10 cellular contexts compared by ENCODE assay signal in genomic region chr6:15363523-15364400, GRCh38.
DNase-seq lines count a peak whose midpoint lies in the region; ATAC-seq, FAIRE-seq and TF ChIP-seq lines count a peak whose summit lies in the region.
"Had no signal": no experiment of that assay in that cellular context is flagged by ENCODE, and none has a peak within 500 bp of the region (broad histone marks: within the 10 kb centered on the region; RNA-seq: fewer than 3 reads in every experiment).

No MANE protein-coding gene starts in this region.

- H3K4me3 ChIP-seq in epithelial cell of proximal tubule (ENCODE audit: low read depth, low read length): no peak overlapping the region
- no peak overlapping the region for H3K4me3 ChIP-seq in vagina

- no peak for TF ChIP-seq POLR2A in vagina (IDR thresholded peaks at IDR 0.05)

- no peaks in the 10 kb centered on the region for H3K36me3 Mint-ChIP-seq in Calu3 (ENCODE audit: insufficient read depth, unreplicated experiment)
- peaks cover 12% of the 10 kb centered on the region for H3K36me3 Mint-ChIP-seq in activated T-helper 1 cell treated with anti-CD3 and anti-CD28 coated beads, Interleukin-12 subunit alpha, Interleukin-12 subunit beta, Interleukin-2, Interleukin-4 antibody, amounts not matched to agents 30 ng/mL and 10 ng/mL and 1 ng/mL, durations not matched to agents 14 hours and 24 hours and 36 hours (ENCODE audit: low read depth)

- no peak overlapping the region for H3K4me3 Mint-ChIP-seq in Calu3 (ENCODE audit: low read depth, unreplicated experiment)
- H3K4me3 Mint-ChIP-seq in activated T-helper 1 cell treated with anti-CD3 and anti-CD28 coated beads, Interleukin-12 subunit alpha, Interleukin-12 subunit beta, Interleukin-2, Interleukin-4 antibody, amounts not matched to agents 30 ng/mL and 10 ng/mL and 1 ng/mL, durations not matched to agents 14 hours and 24 hours and 36 hours: no peak overlapping the region

- peaks cover 29% of the 10 kb centered on the region for H3K4me1 Mint-ChIP-seq in Calu3 (ENCODE audit: low read depth, unreplicated experiment)
- peaks cover 46% of the 10 kb centered on the region for H3K4me1 Mint-ChIP-seq in activated T-helper 1 cell treated with anti-CD3 and anti-CD28 coated beads, Interleukin-12 subunit alpha, Interleukin-12 subunit beta, Interleukin-2, Interleukin-4 antibody, amounts not matched to agents 30 ng/mL and 10 ng/mL and 1 ng/mL, durations not matched to agents 14 hours and 24 hours and 36 hours (ENCODE audit: low read depth)

- peaks cover 35% of the 10 kb centered on the region for H3K4me1 ChIP-seq in vagina

- peak; percentile 94 for FAIRE-seq in GM19239 (lab: Jason Lieb, UNC)

- H3K9me3 Mint-ChIP-seq in Calu3 (ENCODE audit: low read depth, unreplicated experiment): no peaks in the 10 kb centered on the region
- no peaks in the 10 kb centered on the region for H3K9me3 Mint-ChIP-seq in activated T-helper 1 cell treated with anti-CD3 and anti-CD28 coated beads, Interleukin-12 subunit alpha, Interleukin-12 subunit beta, Interleukin-2, Interleukin-4 antibody, amounts not matched to agents 30 ng/mL and 10 ng/mL and 1 ng/mL, durations not matched to agents 14 hours and 24 hours and 36 hours
- H3K9me3 Mint-ChIP-seq: stimulated activated naive CD8-positive, alpha-beta T cell treated with anti-CD3 and anti-CD28 coated beads, Interleukin-15, Interleukin-2, amounts not matched to agents 100 ng/mL and 50 ng/mL, for 24 hours had no signal

- H3K36me3 ChIP-seq in vagina: no peaks in the 10 kb centered on the region

- no TSS peak for BruUV-seq in Calu3 (replicated peaks; lab: Mats Ljungman, UMichigan)

- CTCF ChIA-PET in Calu3 (lab: Charles Lee): no interaction called here

- no peaks in the 10 kb centered on the region for H3K27me3 ChIP-seq in vagina

- TF ChIP-seq CTCF in Calu3 (IDR thresholded peaks at IDR 0.05; ENCODE audit: unreplicated experiment): no peak
- peak; percentile 12 for TF ChIP-seq CTCF in epithelial cell of proximal tubule (conservative IDR thresholded peaks at IDR 0.05; ENCODE audit: low read depth, low read length)
- TF ChIP-seq CTCF in vagina (IDR thresholded peaks at IDR 0.05): no peak

- no peak overlapping the region for H3K27ac Mint-ChIP-seq in Calu3 (ENCODE audit: unreplicated experiment)
- H3K27ac Mint-ChIP-seq in activated T-helper 1 cell treated with anti-CD3 and anti-CD28 coated beads, Interleukin-12 subunit alpha, Interleukin-12 subunit beta, Interleukin-2, Interleukin-4 antibody, amounts not matched to agents 30 ng/mL and 10 ng/mL and 1 ng/mL, durations not matched to agents 14 hours and 24 hours and 36 hours: no peak overlapping the region
- H3K27ac Mint-ChIP-seq: stimulated activated naive CD8-positive, alpha-beta T cell treated with anti-CD3 and anti-CD28 coated beads, Interleukin-15, Interleukin-2, amounts not matched to agents 100 ng/mL and 50 ng/mL, for 24 hours had no signal

- ATAC-seq in HG03342 (IDR thresholded peaks at IDR 0.05; ENCODE audit: unreplicated experiment): peak; percentile 48

- no peaks in the 10 kb centered on the region for H3K27me3 Mint-ChIP-seq in Calu3 (ENCODE audit: unreplicated experiment)
- H3K27me3 Mint-ChIP-seq in activated T-helper 1 cell treated with anti-CD3 and anti-CD28 coated beads, Interleukin-12 subunit alpha, Interleukin-12 subunit beta, Interleukin-2, Interleukin-4 antibody, amounts not matched to agents 30 ng/mL and 10 ng/mL and 1 ng/mL, durations not matched to agents 14 hours and 24 hours and 36 hours (ENCODE audit: insufficient read depth): no peaks in the 10 kb centered on the region
- H3K27me3 Mint-ChIP-seq: stimulated activated naive CD8-positive, alpha-beta T cell treated with anti-CD3 and anti-CD28 coated beads, Interleukin-15, Interleukin-2, amounts not matched to agents 100 ng/mL and 50 ng/mL, for 24 hours had no signal

- peak; percentile 7 for DNase-seq in Calu3
- DNase-seq in GM19239 (ENCODE audit: insufficient read length, low spot score): peak; percentile 35
- DNase-seq in epithelial cell of proximal tubule (ENCODE audit: low read depth): peak; percentile 22
- DNase-seq in activated T-helper 1 cell treated with anti-CD3 and anti-CD28 coated beads, Interleukin-12 subunit alpha, Interleukin-12 subunit beta, Interleukin-2, Interleukin-4 antibody, amounts not matched to agents 30 ng/mL and 10 ng/mL and 1 ng/mL, durations not matched to agents 14 hours and 24 hours and 36 hours (ENCODE audit: low spot score): no peak
- no peak for DNase-seq in vagina (ENCODE audit: extremely low spot score in 2 of 2)
- no peak for DNase-seq in effector CD4-positive, alpha-beta T cell
- no peak for DNase-seq in dermis blood vessel endothelial cell
- DNase-seq: activated gamma-delta T cell treated with Interleukin-2 at 50 U/mL for 16 hours had no signal

- intact Hi-C loops in Calu3 (cut with micrococcal nuclease; ENCODE audit: unreplicated experiment) (loop anchor here (10.0 kb wide), 1 partner anchor 119 kb away; the partner anchor contains the start of gene JARID2), vagina (cut with DNase I) (no loop called here)
- intact Hi-C loops in activated T-helper 1 cell treated with anti-CD3 and anti-CD28 coated beads, Interleukin-12 subunit alpha, Interleukin-12 subunit beta, Interleukin-2, Interleukin-4 antibody, amounts not matched to agents 30 ng/mL and 10 ng/mL and 1 ng/mL, durations not matched to agents 14 hours and 24 hours and 36 hours (cut with micrococcal nuclease): loop anchor here (2.0 to 5.0 kb wide), 3 partner anchors 39 to 77 kb away; no protein-coding TSS in a partner anchor

- no peaks in the 10 kb centered on the region for H3K9me3 ChIP-seq in vagina

- no peak overlapping the region for H3K27ac ChIP-seq in vagina

Comparison
In these comparisons a context has a peak if more than half of its experiments do, and no peak if none do; other contexts are left out.
1. DNase-seq: peak in Calu3 (single experiment), GM19239 (single experiment) and epithelial cell of proximal tubule (single experiment); none in activated T-helper 1 cell treated with anti-CD3 and anti-CD28 coated beads, Interleukin-12 subunit alpha, Interleukin-12 subunit beta, Interleukin-2, Interleukin-4 antibody, amounts not matched to agents 30 ng/mL and 10 ng/mL and 1 ng/mL, durations not matched to agents 14 hours and 24 hours and 36 hours (single experiment), vagina (0 of 2), effector CD4-positive, alpha-beta T cell (single experiment) and dermis blood vessel endothelial cell (single experiment).